In genomic region chr6:143782517-143782916, GRCh38 we compare ENCODE assay signal across 19 cellular contexts.
"Had no signal": no experiment of that assay in that cellular context is flagged by ENCODE, and none has a peak within 500 bp of the region (broad histone marks: within the 10 kb centered on the region; RNA-seq: fewer than 3 reads in every experiment).

No MANE protein-coding gene starts in this region.

- H3K4me3 ChIP-seq: cardiac muscle cell, left ventricle myocardium inferior, transverse colon, vagina had no signal

- H3K27ac ChIP-seq: cardiac muscle cell, left ventricle myocardium inferior, vagina had no signal

- H3K27me3 ChIP-seq: cardiac muscle cell, transverse colon, vagina had no signal

- H3K4me3 Mint-ChIP-seq: activated CD8-positive, alpha-beta memory T cell treated with anti-CD3 and anti-CD28 coated beads, Interleukin-2, amount 10 ng/mL, durations not matched to agents 7 days and 5 days; activated naive CD4-positive, alpha-beta T cell treated with anti-CD3 and anti-CD28 coated beads for 36 hours; activated naive CD8-positive, alpha-beta T cell treated with anti-CD3 and anti-CD28 coated beads, Interleukin-2, amount 50 U/mL, for 24 hours; natural killer cell treated with Interleukin-12 subunit alpha and Interleukin-12 subunit beta and Interleukin-15 and Interleukin-18, amount 100 ng/mL, for 72 hours; stimulated activated memory B cell treated with anti-CD40 and anti-IgM and Interleukin-4, amounts not matched to agents 10 μg/mL and 1 μg/mL and 100 μg/mL, for 72 hours; T-cell had no signal

- H3K4me1 Mint-ChIP-seq: activated CD8-positive, alpha-beta memory T cell treated with anti-CD3 and anti-CD28 coated beads, Interleukin-2, amount 10 ng/mL, durations not matched to agents 7 days and 5 days; activated naive CD8-positive, alpha-beta T cell treated with anti-CD3 and anti-CD28 coated beads, Interleukin-2, amount 50 U/mL, for 24 hours; stimulated activated memory B cell treated with anti-CD40 and anti-IgM and Interleukin-4, amounts not matched to agents 10 μg/mL and 1 μg/mL and 100 μg/mL, for 72 hours; T-cell had no signal

- H3K27ac Mint-ChIP-seq: activated CD8-positive, alpha-beta memory T cell treated with anti-CD3 and anti-CD28 coated beads, Interleukin-2, amount 10 ng/mL, durations not matched to agents 7 days and 5 days; activated naive CD4-positive, alpha-beta T cell treated with anti-CD3 and anti-CD28 coated beads for 36 hours; activated naive CD8-positive, alpha-beta T cell treated with anti-CD3 and anti-CD28 coated beads, Interleukin-2, amount 50 U/mL, for 24 hours; activated T-helper 2 cell treated with anti-CD3 and anti-CD28 coated beads, Interferon-gamma antibody, Interleukin-2, Interleukin-4, amounts not matched to agents 10 μg/mL and 5 μg/mL and 100 μg/mL, durations not matched to agents 14 hours and 24 hours and 36 hours; natural killer cell treated with Interleukin-12 subunit alpha and Interleukin-12 subunit beta and Interleukin-15 and Interleukin-18, amount 100 ng/mL, for 72 hours; stimulated activated memory B cell treated with anti-CD40 and anti-IgM and Interleukin-4, amounts not matched to agents 10 μg/mL and 1 μg/mL and 100 μg/mL, for 72 hours; T-cell had no signal

- DNase-seq: activated CD4-positive, alpha-beta T cell treated with anti-CD3 and anti-CD28 coated beads for 1 hour; activated CD4-positive, alpha-beta T cell treated with anti-CD3 and anti-CD28 coated beads, Interleukin-2, amount 50 U/mL, for 4 hours; activated CD8-positive, alpha-beta memory T cell treated with anti-CD3 and anti-CD28 coated beads, Interleukin-2, amount 10 ng/mL, durations not matched to agents 7 days and 5 days; activated naive CD4-positive, alpha-beta T cell treated with anti-CD3 and anti-CD28 coated beads for 36 hours; activated naive CD8-positive, alpha-beta T cell treated with anti-CD3 and anti-CD28 coated beads, Interleukin-2, amount 50 U/mL, for 24 hours; activated T-cell treated with anti-CD3 and anti-CD28 coated beads, Interleukin-2, amount 50 U/mL, for 1 hour; hippocampal formation; kidney; left ventricle myocardium inferior; posterior cingulate gyrus; retina; T-cell; T1000; transverse colon had no signal

- H3K27me3 Mint-ChIP-seq: activated CD8-positive, alpha-beta memory T cell treated with anti-CD3 and anti-CD28 coated beads, Interleukin-2, amount 10 ng/mL, durations not matched to agents 7 days and 5 days; activated naive CD8-positive, alpha-beta T cell treated with anti-CD3 and anti-CD28 coated beads, Interleukin-2, amount 50 U/mL, for 24 hours; natural killer cell treated with Interleukin-12 subunit alpha and Interleukin-12 subunit beta and Interleukin-15 and Interleukin-18, amount 100 ng/mL, for 72 hours; stimulated activated memory B cell treated with anti-CD40 and anti-IgM and Interleukin-4, amounts not matched to agents 10 μg/mL and 1 μg/mL and 100 μg/mL, for 72 hours; T-cell had no signal

- H3K4me1 ChIP-seq: transverse colon, vagina had no signal
